8 cellular contexts compared by ENCODE assay signal in genomic region chr16:19717319-19717718, GRCh38. TPM values are rescaled to one million over a fixed set of nuclear protein-coding genes. Genes with fewer than 3 reads are reported as not detected.
DNase-seq lines count a peak whose midpoint lies in the region; ATAC-seq and TF ChIP-seq lines count a peak whose summit lies in the region.

No MANE protein-coding gene starts in this region.

- in situ Hi-C loops in brain microvascular endothelial cell (cut with HindIII; ENCODE audit: low pct_ligation_motif_present, low sequenced_read_pairs), result no loop called here

- no peaks in the 10 kb centered on the region for H3K9me3 ChIP-seq in A673 (ENCODE audit: low read depth, low read length, poor library complexity, severe bottlenecking)

- intact Hi-C loops in A673 (cut with micrococcal nuclease; ENCODE audit: unreplicated experiment), result loop anchor here (2.0 kb wide), 1 partner anchor 21 kb away; no protein-coding TSS in a partner anchor

- no peaks in the 10 kb centered on the region for H3K27me3 ChIP-seq in A673 (replicated peaks; ENCODE audit: insufficient read depth, low read depth, low read length, poor library complexity)
- no peaks in the 10 kb centered on the region for H3K27me3 ChIP-seq in HL-60 (ENCODE audit: insufficient read depth, poor library complexity, severe bottlenecking)
- H3K27me3 ChIP-seq in brain microvascular endothelial cell (replicated peaks), result no peaks in the 10 kb centered on the region

- peak overlapping the region; percentile 81 for H3K4me3 ChIP-seq in A673 (ENCODE audit: low read depth, low read length, poor library complexity, severe bottlenecking)
- peak overlapping the region; percentile 88 for H3K4me3 ChIP-seq in HL-60 (replicated peaks; ENCODE audit: insufficient read depth, low read length)
- peak overlapping the region; percentile 94 for H3K4me3 ChIP-seq in brain microvascular endothelial cell (ENCODE audit: low read depth, low read length)

- POLR2A ChIA-PET in A673 (lab: Charles Lee; ENCODE audit: low non-redundant PET), result no interaction called here

- H3K27ac Mint-ChIP-seq in memory B cell, result peak overlapping the region; percentile 83

- TF ChIP-seq CTCF in A673 (conservative IDR thresholded peaks at IDR 0.05; ENCODE audit: low read depth, low read length), result no peak
- no peak for TF ChIP-seq CTCF in HL-60 (IDR thresholded peaks at IDR 0.05; ENCODE audit: insufficient read depth, low read length)
- TF ChIP-seq CTCF in brain microvascular endothelial cell (IDR thresholded peaks at IDR 0.05; ENCODE audit: low read depth, low read length, missing control alignments), result no peak

- H3K4me1 ChIP-seq in A673 (ENCODE audit: insufficient read depth, low read length, poor library complexity, severe bottlenecking), result peaks cover 6% of the 10 kb centered on the region

- TSS peak; percentile 50 for BruUV-seq in A673 (replicated peaks; lab: Mats Ljungman, UMichigan)

- peak overlapping the region; percentile 97 for H3K4me3 Mint-ChIP-seq in memory B cell

- H3K4me1 Mint-ChIP-seq in memory B cell, result peaks cover 17% of the 10 kb centered on the region

- H3K36me3 ChIP-seq in A673 (ENCODE audit: insufficient read depth, low read length, poor library complexity, severe bottlenecking) (peaks cover 20% of the 10 kb centered on the region), brain microvascular endothelial cell (replicated peaks) (peaks cover 14% of the 10 kb centered on the region)

- no peaks in the 10 kb centered on the region for H3K27me3 Mint-ChIP-seq in memory B cell

- H3K9me3 Mint-ChIP-seq in memory B cell, result peaks cover 2% of the 10 kb centered on the region

- ATAC-seq in memory B cell (ENCODE audit: low read depth) (no peak), GM19467 (IDR thresholded peaks at IDR 0.05; ENCODE audit: unreplicated experiment) (no peak), esophagus mucosa (no peak)
- ATAC-seq in activated CD4-positive, CD25-positive, alpha-beta regulatory T cell treated with anti-CD3 and anti-CD28 coated beads, Interleukin-2, amount 50 U/mL, for 24 hours, result no peak

- H3K27ac ChIP-seq in A673 (ENCODE audit: low read depth, low read length, poor library complexity, severe bottlenecking), result peak overlapping the region; percentile 77
- peak overlapping the region; percentile 78 for H3K27ac ChIP-seq in HL-60 (replicated peaks)
- H3K27ac ChIP-seq in brain microvascular endothelial cell, result peak overlapping the region; percentile 62

- peaks cover 10% of the 10 kb centered on the region for H3K36me3 Mint-ChIP-seq in memory B cell

- DNase-seq in A673 (ENCODE audit: low spot score) (peak; percentile 35), HL-60 (ENCODE audit: low read depth in 1 of 2, low spot score in 1 of 2) (peak in 1 of 2 experiments; percentile 4), brain microvascular endothelial cell (no peak), memory B cell (ENCODE audit: low spot score in 2 of 2) (no peak), DMS79 (lab: John Stamatoyannopoulos, UW) (no peak)

- CTCF ChIA-PET in A673 (lab: Charles Lee), result no interaction called here

RNA-seq across cellular contexts. Expression of gene KNOP1, which starts 0.7 kb away (rescaled TPM):
- total RNA-seq in A673 (2021) (65.0 and 68.9 TPM in 2 replicates), esophagus mucosa (15.5 TPM)

RNA-seq across cellular contexts. Expression of gene IQCK, which starts 0.8 kb away (rescaled TPM):
- total RNA-seq in A673 (2021), result 11.2 and 14.1 TPM in 2 replicates
- 4.7 TPM for total RNA-seq in esophagus mucosa
